25 cellular contexts compared by ENCODE assay signal in genomic region chr20:46494077-46494476, GRCh38. TPM values are rescaled to one million over a fixed set of nuclear protein-coding genes. Genes with fewer than 3 reads are reported as not detected.
A peak's percentile ranks its signal among the peaks of the same experiment; 100 is the strongest.
DNase-seq lines count a peak whose midpoint lies in the region; ATAC-seq, FAIRE-seq and TF ChIP-seq lines count a peak whose summit lies in the region.
"Had no signal": no experiment of that assay in that cellular context is flagged by ENCODE, and none has a peak within 500 bp of the region (broad histone marks: within the 10 kb centered on the region; RNA-seq: fewer than 3 reads in every experiment).

No MANE protein-coding gene starts in this region.

- no peaks in the 10 kb centered on the region for H3K36me3 ChIP-seq in upper lobe of left lung
- H3K36me3 ChIP-seq: BLaER1 had no signal

- no peak for TF ChIP-seq CTCF in upper lobe of left lung (IDR thresholded peaks at IDR 0.05)

- peak; percentile 44 for FAIRE-seq in HTR-8/SVneo (lab: Jason Lieb, UNC)
- FAIRE-seq: A204.1, G401.6, GM12878, GM19239, H1 had no signal

- no peak overlapping the region for H3K4me3 ChIP-seq in upper lobe of left lung
- H3K4me3 ChIP-seq: BLaER1, GM12878, GM23248 had no signal

- no peak for TF ChIP-seq POLR2A in upper lobe of left lung (IDR thresholded peaks at IDR 0.05)

- H3K27me3 ChIP-seq in upper lobe of left lung, result no peaks in the 10 kb centered on the region
- H3K27me3 ChIP-seq: BLaER1 had no signal

- ATAC-seq in left colon (peak; percentile 61), upper lobe of left lung (ENCODE audit: low FRiP score in 2 of 2) (no peak)
- ATAC-seq: CD8-positive, alpha-beta T cell; GM12878 had no signal

- H3K4me1 ChIP-seq in upper lobe of left lung, result no peaks in the 10 kb centered on the region
- H3K4me1 ChIP-seq: BLaER1, Caco-2 had no signal

- DNase-seq in NCI-H2029 (lab: John Stamatoyannopoulos, UW) (peak; percentile 4), NCI-H2029 treated with DMSO at 0.1 percent for 48 hours (lab: John Stamatoyannopoulos, UW) (no peak), HTR-8/SVneo (ENCODE audit: insufficient read length, low spot score) (no peak), NCI-H2171 treated with DMSO at 0.1 percent for 48 hours (lab: John Stamatoyannopoulos, UW) (peak; percentile 74), left colon (no peak), GM03348 (ENCODE audit: low spot score) (no peak), epidermal melanocyte (ENCODE audit: insufficient read length, low spot score) (no peak), upper lobe of left lung (no peak)
- DNase-seq: Caco-2; CD4-positive, CD25-positive, alpha-beta regulatory T cell; CD8-positive, alpha-beta T cell; DMS153; DND-41; GM23248; H7; HCEC 1CT had no signal

- peaks cover 0 to 6% (median 0%) of the 10 kb centered on the region in 4 donors for H3K9me3 ChIP-seq in upper lobe of left lung
- H3K9me3 ChIP-seq: BLaER1, Caco-2 had no signal

- intact Hi-C loops in left colon (cut with DNase I, micrococcal nuclease), result no loop called here

- no peak overlapping the region for H3K27ac ChIP-seq in upper lobe of left lung
- H3K27ac ChIP-seq: 22Rv1, BLaER1, C4-2B, GM23248 had no signal

- TF ChIP-seq EP300 in upper lobe of left lung (IDR thresholded peaks at IDR 0.05), result no peak

- WGBS in upper lobe of left lung, 2 donors, result 82 to 88% methylated on average over 4 of the region's 4 CpGs

RNA-seq across cellular contexts. Expression of gene ZNF334, which starts 19.3 kb away (rescaled TPM):
- total RNA-seq in left colon (1 to 10 TPM; 2.2 to 8.5 TPM), upper lobe of left lung (10 to 100 TPM in 2 of 6 donors, 1 to 10 TPM in 4; 1.9 to 27.2 (median 5.2) TPM)
- total RNA-seq: Caco-2 had no signal

RNA-seq across cellular contexts. Expression of gene OCSTAMP, which starts 56.4 kb away (rescaled TPM):
- total RNA-seq in left colon (not detected), upper lobe of left lung (not detected)
- total RNA-seq: B cell; Caco-2; CD4-positive, CD25-positive, alpha-beta regulatory T cell; CD8-positive, alpha-beta T cell; GM23248; H7 had no signal

Comparison
In these comparisons a context has a peak if more than half of its experiments do, and no peak if none do; other contexts are left out.
1. DNase-seq: peak in NCI-H2029 (single experiment) and NCI-H2171 treated with DMSO at 0.1 percent for 48 hours (single experiment); none in NCI-H2029 treated with DMSO at 0.1 percent for 48 hours (single experiment), HTR-8/SVneo (single experiment), left colon (0 of 2), GM03348 (single experiment), epidermal melanocyte (single experiment) and upper lobe of left lung (0 of 2).